2 cellular contexts compared by ENCODE assay signal in genomic region chr3:174783502-174783901, GRCh38.
TF ChIP-seq lines count a peak whose summit lies in the region.

No MANE protein-coding gene starts in this region.

TF ChIP-seq in HepG2, 621 proteins besides CTCF, POLR2A, EP300 and RAD21:
- TF ChIP-seq MAFK (conservative IDR thresholded peaks at IDR 0.05 in 1 of 2, IDR thresholded peaks at IDR 0.05 in 1 of 2; ENCODE audit: low read length in 2 of 2) = peak; percentile 23 to 68; a peak in 2 of 4 replicates
- no peak for TF ChIP-seq CHD2 (IDR thresholded peaks at IDR 0.05; ENCODE audit: low read depth, low read length)

TF ChIP-seq in IMR-90, 13 proteins besides CTCF, POLR2A, EP300 and RAD21:
- peak; percentile 60 for TF ChIP-seq MAFK (IDR thresholded peaks at IDR 0.05; ENCODE audit: low read depth, low read length)
- TF ChIP-seq RFX5 (IDR thresholded peaks at IDR 0.05; ENCODE audit: low read depth, low read length) = no peak
